1 cellular context compared by ENCODE assay signal in the genomic region with DNA sequence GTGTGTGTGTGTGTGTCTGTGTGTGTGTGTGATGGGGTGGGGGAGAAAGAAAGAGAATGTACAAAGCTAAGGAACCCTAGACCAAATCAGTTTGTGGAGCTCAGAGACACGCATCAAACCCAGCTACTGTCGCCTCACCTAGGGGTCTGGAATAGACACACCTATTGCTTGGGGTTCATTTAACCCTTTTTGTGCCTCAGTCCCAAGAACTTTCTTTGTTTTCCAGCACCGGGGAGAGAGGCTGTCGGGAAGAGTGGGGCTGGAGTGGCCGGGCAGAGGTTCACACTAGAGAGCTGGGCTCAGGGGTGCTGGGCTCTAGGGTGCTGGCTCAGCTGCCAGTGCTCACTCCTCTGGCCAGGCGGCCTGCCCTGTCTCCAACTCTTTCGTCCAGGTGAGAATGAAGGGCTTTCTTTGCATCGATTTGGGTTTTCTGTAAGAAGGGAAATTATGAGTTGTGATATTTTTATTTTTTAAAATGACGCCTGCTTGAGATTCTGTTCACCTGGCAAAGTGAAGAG.
TF ChIP-seq lines count a peak whose summit lies in the region.

No MANE protein-coding gene starts in this region.

TF ChIP-seq in IMR-90, 13 proteins besides CTCF, POLR2A, EP300 and RAD21 (continued from another document):
- no peak for TF ChIP-seq CHD1 (IDR thresholded peaks at IDR 0.05; ENCODE audit: low read depth, low read length)
- no peak for TF ChIP-seq MAFK (IDR thresholded peaks at IDR 0.05; ENCODE audit: low read depth, low read length)
- TF ChIP-seq, protein P1, sequence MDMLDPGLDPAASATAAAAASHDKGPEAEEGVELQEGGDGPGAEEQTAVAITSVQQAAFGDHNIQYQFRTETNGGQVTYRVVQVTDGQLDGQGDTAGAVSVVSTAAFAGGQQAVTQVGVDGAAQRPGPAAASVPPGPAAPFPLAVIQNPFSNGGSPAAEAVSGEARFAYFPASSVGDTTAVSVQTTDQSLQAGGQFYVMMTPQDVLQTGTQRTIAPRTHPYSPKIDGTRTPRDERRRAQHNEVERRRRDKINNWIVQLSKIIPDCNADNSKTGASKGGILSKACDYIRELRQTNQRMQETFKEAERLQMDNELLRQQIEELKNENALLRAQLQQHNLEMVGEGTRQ (IDR thresholded peaks at IDR 0.05; ENCODE audit: low read depth, low read length): no peak
- no peak for TF ChIP-seq NFE2L2 (IDR thresholded peaks at IDR 0.05; ENCODE audit: low read depth, low read length)
- TF ChIP-seq, protein P2, sequence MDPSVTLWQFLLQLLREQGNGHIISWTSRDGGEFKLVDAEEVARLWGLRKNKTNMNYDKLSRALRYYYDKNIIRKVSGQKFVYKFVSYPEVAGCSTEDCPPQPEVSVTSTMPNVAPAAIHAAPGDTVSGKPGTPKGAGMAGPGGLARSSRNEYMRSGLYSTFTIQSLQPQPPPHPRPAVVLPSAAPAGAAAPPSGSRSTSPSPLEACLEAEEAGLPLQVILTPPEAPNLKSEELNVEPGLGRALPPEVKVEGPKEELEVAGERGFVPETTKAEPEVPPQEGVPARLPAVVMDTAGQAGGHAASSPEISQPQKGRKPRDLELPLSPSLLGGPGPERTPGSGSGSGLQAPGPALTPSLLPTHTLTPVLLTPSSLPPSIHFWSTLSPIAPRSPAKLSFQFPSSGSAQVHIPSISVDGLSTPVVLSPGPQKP (IDR thresholded peaks at IDR 0.05; ENCODE audit: borderline replicate concordance, low read depth, low read length): no peak
- no peak for TF ChIP-seq MXI1 (IDR thresholded peaks at IDR 0.05; ENCODE audit: borderline replicate concordance, low read depth, low read length)
- TF ChIP-seq FOS (IDR thresholded peaks at IDR 0.05; ENCODE audit: low read depth, low read length): no peak
- no peak for TF ChIP-seq CEBPB (IDR thresholded peaks at IDR 0.05; ENCODE audit: low read depth, low read length)
- TF ChIP-seq RCOR1 (IDR thresholded peaks at IDR 0.05; ENCODE audit: insufficient replicate concordance, low read length): no peak
- no peak for TF ChIP-seq RFX5 (IDR thresholded peaks at IDR 0.05; ENCODE audit: low read depth, low read length)
- no peak for TF ChIP-seq BHLHE40 (IDR thresholded peaks at IDR 0.05; ENCODE audit: low read depth, low read length)
TF ChIP-seq in IMR-90: peak in this region for 0.
